Comparison of ENCODE assay signal across 1 cellular context in genomic region chr15:90184786-90185704, GRCh38.
TF ChIP-seq lines count a peak whose summit lies in the region.

No MANE protein-coding gene starts in this region.

TF ChIP-seq in HEK293, 187 proteins besides CTCF, POLR2A, EP300 and RAD21 (continued from another document and continues in another):
- TF ChIP-seq, protein P1, sequence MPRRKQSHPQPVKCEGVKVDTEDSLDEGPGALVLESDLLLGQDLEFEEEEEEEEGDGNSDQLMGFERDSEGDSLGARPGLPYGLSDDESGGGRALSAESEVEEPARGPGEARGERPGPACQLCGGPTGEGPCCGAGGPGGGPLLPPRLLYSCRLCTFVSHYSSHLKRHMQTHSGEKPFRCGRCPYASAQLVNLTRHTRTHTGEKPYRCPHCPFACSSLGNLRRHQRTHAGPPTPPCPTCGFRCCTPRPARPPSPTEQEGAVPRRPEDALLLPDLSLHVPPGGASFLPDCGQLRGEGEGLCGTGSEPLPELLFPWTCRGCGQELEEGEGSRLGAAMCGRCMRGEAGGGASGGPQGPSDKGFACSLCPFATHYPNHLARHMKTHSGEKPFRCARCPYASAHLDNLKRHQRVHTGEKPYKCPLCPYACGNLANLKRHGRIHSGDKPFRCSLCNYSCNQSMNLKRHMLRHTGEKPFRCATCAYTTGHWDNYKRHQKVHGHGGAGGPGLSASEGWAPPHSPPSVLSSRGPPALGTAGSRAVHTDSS (tag by site-specific recombination; IDR thresholded peaks at IDR 0.05) = no peak
- TF ChIP-seq ZNF202 (tag by site-specific recombination; IDR thresholded peaks at IDR 0.05; ENCODE audit: borderline replicate concordance) (no peak), ZNF544 (tag by site-specific recombination; IDR thresholded peaks at IDR 0.05) (no peak), ZNF433 (tag by site-specific recombination; IDR thresholded peaks at IDR 0.05; ENCODE audit: low read depth) (no peak), ZNF10 (tag by site-specific recombination; IDR thresholded peaks at IDR 0.05) (0 out of 2 replicates have a peak, but pooled peaks have one; percentile 1), GLIS1 (tag by site-specific recombination; IDR thresholded peaks at IDR 0.05) (peak; percentile 100), ZBTB20 (tag by site-specific recombination; IDR thresholded peaks at IDR 0.05) (peak; percentile 70), MYNN (tag by site-specific recombination; IDR thresholded peaks at IDR 0.05; ENCODE audit: borderline replicate concordance) (peak; percentile 98), ZNF610 (tag by site-specific recombination; IDR thresholded peaks at IDR 0.05; ENCODE audit: borderline replicate concordance) (peak; percentile 49; the same call in 1 of the 2 replicates), ZBTB8A (tag by site-specific recombination; IDR thresholded peaks at IDR 0.05) (peak; percentile 90), KLF9 (tag by site-specific recombination; IDR thresholded peaks at IDR 0.05; ENCODE audit: low read depth) (peak; percentile 43; the same call in 1 of the 2 replicates), IKZF3 (tag by site-specific recombination; IDR thresholded peaks at IDR 0.05) (peak; percentile 74), ZNF548 (tag by site-specific recombination; IDR thresholded peaks at IDR 0.05) (no peak), ZNF830 (tag by site-specific recombination; IDR thresholded peaks at IDR 0.05; ENCODE audit: low read depth) (no peak), KLF16 (tag by site-specific recombination; IDR thresholded peaks at IDR 0.05) (peak; percentile 22; the same call in 1 of the 2 replicates), SP7 (tag by site-specific recombination; IDR thresholded peaks at IDR 0.05) (no peak; the same call in 1 of the 2 replicates), ZNF639 (tag by site-specific recombination; IDR thresholded peaks at IDR 0.05) (no peak), ZNF600 (tag by site-specific recombination; IDR thresholded peaks at IDR 0.05) (0 out of 2 replicates have a peak, but pooled peaks have one; percentile 51), ZNF76 (tag by site-specific recombination; IDR thresholded peaks at IDR 0.05; ENCODE audit: borderline replicate concordance, low read depth) (peak; percentile 30; the same call in 1 of the 2 replicates), ZNF302 (tag by site-specific recombination; IDR thresholded peaks at IDR 0.05; ENCODE audit: low read depth) (no peak), ZFP69B (tag by site-specific recombination; IDR thresholded peaks at IDR 0.05) (peak; percentile 79), ZNF175 (tag by site-specific recombination; IDR thresholded peaks at IDR 0.05) (no peak), ZNF692 (tag by site-specific recombination; IDR thresholded peaks at IDR 0.05) (peak; percentile 89), ZNF26 (tag by site-specific recombination; IDR thresholded peaks at IDR 0.05) (no peak), KLF10 (tag by site-specific recombination; IDR thresholded peaks at IDR 0.05) (0 out of 2 replicates have a peak, but pooled peaks have one; percentile 16), ZNF223 (tag by site-specific recombination; IDR thresholded peaks at IDR 0.05) (no peak), ZNF354C (tag by site-specific recombination; IDR thresholded peaks at IDR 0.05; ENCODE audit: borderline replicate concordance, low read depth) (no peak), KLF8 (tag by site-specific recombination; IDR thresholded peaks at IDR 0.05) (peak; percentile 61), ZSCAN4 (tag by site-specific recombination; IDR thresholded peaks at IDR 0.05) (no peak), ZFP3 (tag by site-specific recombination; IDR thresholded peaks at IDR 0.05; ENCODE audit: low read depth) (no peak), SCRT1 (tag by site-specific recombination; IDR thresholded peaks at IDR 0.05; ENCODE audit: borderline replicate concordance) (no peak), ZSCAN5A (tag by site-specific recombination; IDR thresholded peaks at IDR 0.05) (0 out of 2 replicates have a peak, but pooled peaks have one; percentile 3), ZEB2 (tag by site-specific recombination; IDR thresholded peaks at IDR 0.05) (0 out of 2 replicates have a peak, but pooled peaks have one; percentile 48), ZNF529 (tag by site-specific recombination; IDR thresholded peaks at IDR 0.05; ENCODE audit: insufficient replicate concordance) (no peak), ZNF677 (tag by site-specific recombination; IDR thresholded peaks at IDR 0.05) (peak; percentile 38; the same call in 1 of the 2 replicates), HOXA7 (CRISPR knock-in tag; IDR thresholded peaks at IDR 0.05; ENCODE audit: borderline replicate concordance) (no peak), OSR2 (tag by site-specific recombination; IDR thresholded peaks at IDR 0.05) (0 out of 2 replicates have a peak, but pooled peaks have one; percentile 15), SALL2 (tag by site-specific recombination; IDR thresholded peaks at IDR 0.05; ENCODE audit: borderline replicate concordance) (no peak), ZNF335 (tag by site-specific recombination; conservative IDR thresholded peaks at IDR 0.05) (peak; percentile 92), ZNF792 (tag by site-specific recombination; IDR thresholded peaks at IDR 0.05) (no peak), ZNF561 (tag by site-specific recombination; IDR thresholded peaks at IDR 0.05; ENCODE audit: borderline replicate concordance) (0 out of 2 replicates have a peak, but pooled peaks have one; percentile 34)
- TF ChIP-seq, protein P2, sequence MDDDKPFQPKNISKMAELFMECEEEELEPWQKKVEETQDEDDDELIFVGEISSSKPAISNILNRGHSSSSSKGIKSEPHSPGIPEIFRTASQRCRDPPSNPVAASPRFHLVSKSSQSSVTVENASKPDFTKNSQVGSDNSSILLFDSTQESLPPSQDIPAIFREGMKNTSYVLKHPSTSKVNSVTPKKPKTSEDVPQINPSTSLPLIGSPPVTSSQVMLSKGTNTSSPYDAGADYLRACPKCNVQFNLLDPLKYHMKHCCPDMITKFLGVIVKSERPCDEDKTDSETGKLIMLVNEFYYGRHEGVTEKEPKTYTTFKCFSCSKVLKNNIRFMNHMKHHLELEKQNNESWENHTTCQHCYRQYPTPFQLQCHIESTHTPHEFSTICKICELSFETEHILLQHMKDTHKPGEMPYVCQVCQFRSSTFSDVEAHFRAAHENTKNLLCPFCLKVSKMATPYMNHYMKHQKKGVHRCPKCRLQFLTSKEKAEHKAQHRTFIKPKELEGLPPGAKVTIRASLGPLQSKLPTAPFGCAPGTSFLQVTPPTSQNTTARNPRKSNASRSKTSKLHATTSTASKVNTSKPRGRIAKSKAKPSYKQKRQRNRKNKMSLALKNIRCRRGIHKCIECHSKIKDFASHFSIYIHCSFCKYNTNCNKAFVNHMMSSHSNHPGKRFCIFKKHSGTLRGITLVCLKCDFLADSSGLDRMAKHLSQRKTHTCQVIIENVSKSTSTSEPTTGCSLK (tag by site-specific recombination; IDR thresholded peaks at IDR 0.05) = no peak
- TF ChIP-seq, protein P3, sequence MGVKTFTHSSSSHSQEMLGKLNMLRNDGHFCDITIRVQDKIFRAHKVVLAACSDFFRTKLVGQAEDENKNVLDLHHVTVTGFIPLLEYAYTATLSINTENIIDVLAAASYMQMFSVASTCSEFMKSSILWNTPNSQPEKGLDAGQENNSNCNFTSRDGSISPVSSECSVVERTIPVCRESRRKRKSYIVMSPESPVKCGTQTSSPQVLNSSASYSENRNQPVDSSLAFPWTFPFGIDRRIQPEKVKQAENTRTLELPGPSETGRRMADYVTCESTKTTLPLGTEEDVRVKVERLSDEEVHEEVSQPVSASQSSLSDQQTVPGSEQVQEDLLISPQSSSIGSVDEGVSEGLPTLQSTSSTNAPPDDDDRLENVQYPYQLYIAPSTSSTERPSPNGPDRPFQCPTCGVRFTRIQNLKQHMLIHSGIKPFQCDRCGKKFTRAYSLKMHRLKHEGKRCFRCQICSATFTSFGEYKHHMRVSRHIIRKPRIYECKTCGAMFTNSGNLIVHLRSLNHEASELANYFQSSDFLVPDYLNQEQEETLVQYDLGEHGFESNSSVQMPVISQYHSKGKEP (tag by site-specific recombination; IDR thresholded peaks at IDR 0.05) = no peak
- TF ChIP-seq, protein P4, sequence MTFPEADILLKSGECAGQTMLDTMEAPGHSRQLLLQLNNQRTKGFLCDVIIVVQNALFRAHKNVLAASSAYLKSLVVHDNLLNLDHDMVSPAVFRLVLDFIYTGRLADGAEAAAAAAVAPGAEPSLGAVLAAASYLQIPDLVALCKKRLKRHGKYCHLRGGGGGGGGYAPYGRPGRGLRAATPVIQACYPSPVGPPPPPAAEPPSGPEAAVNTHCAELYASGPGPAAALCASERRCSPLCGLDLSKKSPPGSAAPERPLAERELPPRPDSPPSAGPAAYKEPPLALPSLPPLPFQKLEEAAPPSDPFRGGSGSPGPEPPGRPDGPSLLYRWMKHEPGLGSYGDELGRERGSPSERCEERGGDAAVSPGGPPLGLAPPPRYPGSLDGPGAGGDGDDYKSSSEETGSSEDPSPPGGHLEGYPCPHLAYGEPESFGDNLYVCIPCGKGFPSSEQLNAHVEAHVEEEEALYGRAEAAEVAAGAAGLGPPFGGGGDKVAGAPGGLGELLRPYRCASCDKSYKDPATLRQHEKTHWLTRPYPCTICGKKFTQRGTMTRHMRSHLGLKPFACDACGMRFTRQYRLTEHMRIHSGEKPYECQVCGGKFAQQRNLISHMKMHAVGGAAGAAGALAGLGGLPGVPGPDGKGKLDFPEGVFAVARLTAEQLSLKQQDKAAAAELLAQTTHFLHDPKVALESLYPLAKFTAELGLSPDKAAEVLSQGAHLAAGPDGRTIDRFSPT (tag by site-specific recombination; IDR thresholded peaks at IDR 0.05) = peak; percentile 62; the same call in 1 of the 2 replicates
- TF ChIP-seq, protein P5, sequence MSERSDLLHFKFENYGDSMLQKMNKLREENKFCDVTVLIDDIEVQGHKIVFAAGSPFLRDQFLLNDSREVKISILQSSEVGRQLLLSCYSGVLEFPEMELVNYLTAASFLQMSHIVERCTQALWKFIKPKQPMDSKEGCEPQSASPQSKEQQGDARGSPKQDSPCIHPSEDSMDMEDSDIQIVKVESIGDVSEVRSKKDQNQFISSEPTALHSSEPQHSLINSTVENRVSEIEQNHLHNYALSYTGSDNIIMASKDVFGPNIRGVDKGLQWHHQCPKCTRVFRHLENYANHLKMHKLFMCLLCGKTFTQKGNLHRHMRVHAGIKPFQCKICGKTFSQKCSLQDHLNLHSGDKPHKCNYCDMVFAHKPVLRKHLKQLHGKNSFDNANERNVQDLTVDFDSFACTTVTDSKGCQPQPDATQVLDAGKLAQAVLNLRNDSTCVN (tag by site-specific recombination; optimal IDR thresholded peaks at IDR 0.05) = peak; percentile 79
